ENCODE assay signal across 9 cellular contexts in the genomic region with DNA sequence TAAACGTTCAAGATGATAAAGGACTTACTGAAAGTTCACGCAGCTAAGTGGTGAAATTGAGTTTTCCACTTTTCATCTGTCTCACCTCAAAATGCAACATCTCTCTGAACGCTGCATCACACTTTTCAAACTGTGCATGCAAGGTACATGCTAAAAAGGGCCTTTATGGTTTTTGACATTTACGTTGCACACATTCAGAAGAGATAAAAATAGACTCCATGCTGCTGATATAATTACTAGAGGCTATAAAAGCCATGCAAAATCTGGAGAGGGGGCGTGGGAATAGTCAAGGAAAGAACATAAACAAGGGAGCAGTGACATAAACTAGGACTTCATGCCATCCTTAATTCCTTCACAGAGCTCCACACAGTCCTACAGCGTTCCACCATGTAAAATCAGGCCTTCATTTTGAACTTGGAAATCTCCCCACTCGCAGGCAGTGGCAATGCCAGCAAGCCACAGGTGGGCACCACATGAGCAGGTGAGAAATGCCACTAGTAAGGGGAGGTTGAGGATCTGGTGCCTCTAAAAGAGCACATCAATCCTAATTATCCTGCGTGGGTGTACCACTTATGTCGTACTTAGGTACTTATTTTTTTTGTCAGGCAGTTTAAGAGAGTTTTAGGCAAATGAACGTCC.
A peak's percentile ranks its signal among the peaks of the same experiment; 100 is the strongest.
DNase-seq lines count a peak whose midpoint lies in the region; ATAC-seq and TF ChIP-seq lines count a peak whose summit lies in the region.
"Had no signal": no experiment of that assay in that cellular context is flagged by ENCODE, and none has a peak within 500 bp of the region (broad histone marks: within the 10 kb centered on the region; RNA-seq: fewer than 3 reads in every experiment).

No MANE protein-coding gene starts in this region.

- H3K4me3 ChIP-seq in A673 (ENCODE audit: low read depth, low read length, poor library complexity, severe bottlenecking), result no peak overlapping the region
- no peak overlapping the region for H3K4me3 ChIP-seq in GM23338
- H3K4me3 ChIP-seq in coronary artery, result peak overlapping the region; percentile 65
- H3K4me3 ChIP-seq in effector memory CD4-positive, alpha-beta T cell (ENCODE audit: insufficient read depth, low read depth, low read length, poor library complexity, severe bottlenecking), result no peak overlapping the region
- H3K4me3 ChIP-seq: K562 had no signal

- H3K4me3 Mint-ChIP-seq in GM23338, result no peak overlapping the region
- H3K4me3 Mint-ChIP-seq in natural killer cell treated with Interleukin-12 subunit alpha and Interleukin-12 subunit beta and Interleukin-15 and Interleukin-18, amount 100 ng/mL, for 72 hours, result peak overlapping the region; percentile 76

- POLR2A ChIA-PET in A673 (lab: Charles Lee; ENCODE audit: low non-redundant PET), result no interaction called here

- H2AFZ ChIP-seq in GM23338, result no peak overlapping the region

- no TSS peak for BruUV-seq in A673 (replicated peaks; lab: Mats Ljungman, UMichigan)

- peak overlapping the region; percentile 59 for H3K27ac ChIP-seq in A673 (ENCODE audit: low read depth, low read length, poor library complexity, severe bottlenecking)
- no peak overlapping the region for H3K27ac ChIP-seq in GM23338 (ENCODE audit: low read depth)
- peak overlapping the region; percentile 52 to 81 for H3K27ac ChIP-seq in coronary artery
- H3K27ac ChIP-seq in effector memory CD4-positive, alpha-beta T cell (ENCODE audit: insufficient read depth, low read length, poor library complexity, severe bottlenecking), result no peak overlapping the region

- intact Hi-C loops in A673 (cut with micrococcal nuclease; ENCODE audit: unreplicated experiment), result no loop called here

- DNase-seq in A673 (ENCODE audit: low spot score) (no peak), GM23338 (ENCODE audit: low spot score) (no peak), coronary artery (ENCODE audit: low spot score) (no peak), T-helper 9 cell (no peak), GOT3 (lab: John Stamatoyannopoulos, UW) (no peak)
- no peak for DNase-seq in natural killer cell treated with Interleukin-12 subunit alpha and Interleukin-12 subunit beta and Interleukin-15 and Interleukin-18, amount 100 ng/mL, for 72 hours (ENCODE audit: low spot score)
- DNase-seq in effector memory CD4-positive, alpha-beta T cell, result no peak

- H3K36me3 Mint-ChIP-seq in GM23338 (ENCODE audit: low read depth), result peaks cover 11% of the 10 kb centered on the region
- peaks cover 20% of the 10 kb centered on the region for H3K36me3 Mint-ChIP-seq in natural killer cell treated with Interleukin-12 subunit alpha and Interleukin-12 subunit beta and Interleukin-15 and Interleukin-18, amount 100 ng/mL, for 72 hours

- H3K9me3 ChIP-seq in A673 (ENCODE audit: low read depth, low read length, poor library complexity, severe bottlenecking), result no peaks in the 10 kb centered on the region
- H3K9me3 ChIP-seq in effector memory CD4-positive, alpha-beta T cell (ENCODE audit: control insufficient read depth, low read length), result no peaks in the 10 kb centered on the region

- 0 out of 2 replicates have a peak overlapping the region, but pooled peaks have one; percentile 19 for H3K4me2 ChIP-seq in GM23338

- H3K27ac Mint-ChIP-seq in GM23338, result no peak overlapping the region
- peak overlapping the region in 1 of 2 donors; percentile 93 for H3K27ac Mint-ChIP-seq in natural killer cell treated with Interleukin-12 subunit alpha and Interleukin-12 subunit beta and Interleukin-15 and Interleukin-18, amount 100 ng/mL, for 72 hours

- CTCF ChIA-PET in A673 (lab: Charles Lee), result no interaction called here

- peaks cover 24% of the 10 kb centered on the region for H3K27me3 Mint-ChIP-seq in GM23338 (ENCODE audit: insufficient read depth, low read depth, poor library complexity)
- H3K27me3 Mint-ChIP-seq in natural killer cell treated with Interleukin-12 subunit alpha and Interleukin-12 subunit beta and Interleukin-15 and Interleukin-18, amount 100 ng/mL, for 72 hours, result no peaks in the 10 kb centered on the region

- H3K27me3 ChIP-seq in A673 (replicated peaks; ENCODE audit: insufficient read depth, low read depth, low read length, poor library complexity) (no peaks in the 10 kb centered on the region), GM23338 (ENCODE audit: insufficient read depth) (peaks cover 41% of the 10 kb centered on the region)
- H3K27me3 ChIP-seq in effector memory CD4-positive, alpha-beta T cell (replicated peaks; ENCODE audit: control insufficient read depth, insufficient read depth, low read length, poor library complexity, severe bottlenecking), result no peaks in the 10 kb centered on the region

- peaks cover 75% of the 10 kb centered on the region for H3K4me1 Mint-ChIP-seq in GM23338
- peaks cover 71 to 90% of the 10 kb centered on the region in 2 donors for H3K4me1 Mint-ChIP-seq in natural killer cell treated with Interleukin-12 subunit alpha and Interleukin-12 subunit beta and Interleukin-15 and Interleukin-18, amount 100 ng/mL, for 72 hours (ENCODE audit: low read depth in 2 of 2)

- no peaks in the 10 kb centered on the region for H3K79me2 ChIP-seq in GM23338 (replicated peaks; ENCODE audit: insufficient read depth)

- H3K4me1 ChIP-seq in A673 (ENCODE audit: insufficient read depth, low read length, poor library complexity, severe bottlenecking), result peaks cover 66% of the 10 kb centered on the region
- H3K4me1 ChIP-seq in GM23338 (ENCODE audit: insufficient read depth), result peaks cover 52% of the 10 kb centered on the region
- no peaks in the 10 kb centered on the region for H3K4me1 ChIP-seq in effector memory CD4-positive, alpha-beta T cell (ENCODE audit: control insufficient read depth, insufficient read depth, low read length, poor library complexity, severe bottlenecking)

- H3K9me3 Mint-ChIP-seq in GM23338, result peaks cover 7% of the 10 kb centered on the region; the same call in 2 of the 3 replicates
- H3K9me3 Mint-ChIP-seq in natural killer cell treated with Interleukin-12 subunit alpha and Interleukin-12 subunit beta and Interleukin-15 and Interleukin-18, amount 100 ng/mL, for 72 hours, result no peaks in the 10 kb centered on the region

- TF ChIP-seq CTCF in A673 (conservative IDR thresholded peaks at IDR 0.05; ENCODE audit: low read depth, low read length), result no peak
- TF ChIP-seq CTCF in GM23338 (conservative IDR thresholded peaks at IDR 0.05; ENCODE audit: low read depth in 2 of 2), result no peak
- no peak for TF ChIP-seq CTCF in coronary artery (IDR thresholded peaks at IDR 0.05)

- H3F3A ChIP-seq in GM23338 (replicated peaks; ENCODE audit: low read depth), result no peaks in the 10 kb centered on the region

- H3K9me2 ChIP-seq in GM23338 (ENCODE audit: insufficient read depth), result no peaks in the 10 kb centered on the region

- H3K36me3 ChIP-seq in A673 (ENCODE audit: insufficient read depth, low read length, poor library complexity, severe bottlenecking) (peaks cover 16% of the 10 kb centered on the region), GM23338 (ENCODE audit: insufficient read depth) (no peaks in the 10 kb centered on the region)
- no peaks in the 10 kb centered on the region for H3K36me3 ChIP-seq in effector memory CD4-positive, alpha-beta T cell (ENCODE audit: control insufficient read depth, insufficient read depth, low read length)

- ATAC-seq in GM23338 (no peak), GM18519 (IDR thresholded peaks at IDR 0.05; ENCODE audit: low FRiP score, unreplicated experiment) (no peak)
- no peak for ATAC-seq in natural killer cell treated with Interleukin-12 subunit alpha and Interleukin-12 subunit beta and Interleukin-15 and Interleukin-18, amount 100 ng/mL, for 72 hours

- no peaks in the 10 kb centered on the region for H4K20me1 ChIP-seq in GM23338 (replicated peaks; ENCODE audit: insufficient read depth)

TF ChIP-seq in GM23338, 12 proteins besides CTCF, POLR2A, EP300 and RAD21 (continues in another document):
- TF ChIP-seq CREB1 (CRISPR knock-in tag; IDR thresholded peaks at IDR 0.05; ENCODE audit: low read depth), result no peak
- TF ChIP-seq JUNB (IDR thresholded peaks at IDR 0.05; ENCODE audit: unreplicated experiment), result no peak
- TF ChIP-seq ZNF331 (CRISPR knock-in tag; IDR thresholded peaks at IDR 0.05; ENCODE audit: low read depth), result no peak
- no peak for TF ChIP-seq EZH2phosphoT487 (IDR thresholded peaks at IDR 0.05; ENCODE audit: unreplicated experiment)
- TF ChIP-seq, protein P1, sequence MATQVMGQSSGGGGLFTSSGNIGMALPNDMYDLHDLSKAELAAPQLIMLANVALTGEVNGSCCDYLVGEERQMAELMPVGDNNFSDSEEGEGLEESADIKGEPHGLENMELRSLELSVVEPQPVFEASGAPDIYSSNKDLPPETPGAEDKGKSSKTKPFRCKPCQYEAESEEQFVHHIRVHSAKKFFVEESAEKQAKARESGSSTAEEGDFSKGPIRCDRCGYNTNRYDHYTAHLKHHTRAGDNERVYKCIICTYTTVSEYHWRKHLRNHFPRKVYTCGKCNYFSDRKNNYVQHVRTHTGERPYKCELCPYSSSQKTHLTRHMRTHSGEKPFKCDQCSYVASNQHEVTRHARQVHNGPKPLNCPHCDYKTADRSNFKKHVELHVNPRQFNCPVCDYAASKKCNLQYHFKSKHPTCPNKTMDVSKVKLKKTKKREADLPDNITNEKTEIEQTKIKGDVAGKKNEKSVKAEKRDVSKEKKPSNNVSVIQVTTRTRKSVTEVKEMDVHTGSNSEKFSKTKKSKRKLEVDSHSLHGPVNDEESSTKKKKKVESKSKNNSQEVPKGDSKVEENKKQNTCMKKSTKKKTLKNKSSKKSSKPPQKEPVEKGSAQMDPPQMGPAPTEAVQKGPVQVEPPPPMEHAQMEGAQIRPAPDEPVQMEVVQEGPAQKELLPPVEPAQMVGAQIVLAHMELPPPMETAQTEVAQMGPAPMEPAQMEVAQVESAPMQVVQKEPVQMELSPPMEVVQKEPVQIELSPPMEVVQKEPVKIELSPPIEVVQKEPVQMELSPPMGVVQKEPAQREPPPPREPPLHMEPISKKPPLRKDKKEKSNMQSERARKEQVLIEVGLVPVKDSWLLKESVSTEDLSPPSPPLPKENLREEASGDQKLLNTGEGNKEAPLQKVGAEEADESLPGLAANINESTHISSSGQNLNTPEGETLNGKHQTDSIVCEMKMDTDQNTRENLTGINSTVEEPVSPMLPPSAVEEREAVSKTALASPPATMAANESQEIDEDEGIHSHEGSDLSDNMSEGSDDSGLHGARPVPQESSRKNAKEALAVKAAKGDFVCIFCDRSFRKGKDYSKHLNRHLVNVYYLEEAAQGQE (IDR thresholded peaks at IDR 0.05; ENCODE audit: unreplicated experiment), result no peak
- TF ChIP-seq POLR2AphosphoS5 (IDR thresholded peaks at IDR 0.05; ENCODE audit: low read depth), result no peak

Comparison
In these comparisons a context has a peak if more than half of its experiments do, and no peak if none do; other contexts are left out.
1. H3K27ac ChIP-seq: peak in A673 (single experiment) and coronary artery (2 of 2); none in GM23338 (single experiment) and effector memory CD4-positive, alpha-beta T cell (single experiment).